In genomic region chr10:12842310-12842709, GRCh38 we compare ENCODE assay signal across 21 cellular contexts.
"Had no signal": no experiment of that assay in that cellular context is flagged by ENCODE, and none has a peak within 500 bp of the region (broad histone marks: within the 10 kb centered on the region; RNA-seq: fewer than 3 reads in every experiment).

No MANE protein-coding gene starts in this region.

- H3K9ac ChIP-seq: parathyroid adenoma had no signal

- H3K27ac ChIP-seq: heart right ventricle, hepatocyte, left ventricle myocardium inferior, parathyroid adenoma, skin epidermis, suprapubic skin, thoracic aorta, tibial artery, upper lobe of right lung had no signal

- H3K4me2 ChIP-seq: hepatocyte had no signal

- H3K27ac Mint-ChIP-seq: natural killer cell; progenitor cell of endocrine pancreas; stimulated activated effector memory CD8-positive, alpha-beta T cell treated with anti-CD3 and anti-CD28 coated beads, Interleukin-12 subunit alpha, Interleukin-12 subunit beta, amount 100 ng/mL, for 72 hours; stimulated activated naive CD8-positive, alpha-beta T cell treated with anti-CD3 and anti-CD28 coated beads, Interleukin-15, Interleukin-2, amounts not matched to agents 100 ng/mL and 50 ng/mL, for 24 hours had no signal

- DNase-seq: islet precursor cell; left ventricle myocardium inferior; natural killer cell; nucleus accumbens; stimulated activated CD4-positive, alpha-beta T cell treated with anti-CD3 and anti-CD28 coated beads, Interleukin-4, amount 100 ng/mL, for 24 hours; stimulated activated naive CD4-positive, alpha-beta T cell; tibial artery; trophoblast cell; upper lobe of right lung had no signal

- H3K36me3 Mint-ChIP-seq: natural killer cell had no signal

- H3K4me3 Mint-ChIP-seq: natural killer cell; stimulated activated effector memory CD8-positive, alpha-beta T cell treated with anti-CD3 and anti-CD28 coated beads, Interleukin-12 subunit alpha, Interleukin-12 subunit beta, amount 100 ng/mL, for 72 hours; stimulated activated naive CD8-positive, alpha-beta T cell treated with anti-CD3 and anti-CD28 coated beads, Interleukin-15, Interleukin-2, amounts not matched to agents 100 ng/mL and 50 ng/mL, for 24 hours had no signal

- H3K4me1 Mint-ChIP-seq: natural killer cell; stimulated activated effector memory CD8-positive, alpha-beta T cell treated with anti-CD3 and anti-CD28 coated beads, Interleukin-12 subunit alpha, Interleukin-12 subunit beta, amount 100 ng/mL, for 72 hours had no signal

- H3K27me3 ChIP-seq: hepatocyte, suprapubic skin, tibial artery, upper lobe of right lung had no signal

- H3K9me3 ChIP-seq: heart right ventricle, left ventricle myocardium inferior, suprapubic skin, thoracic aorta, tibial artery, upper lobe of right lung had no signal

- H3K9me3 Mint-ChIP-seq: natural killer cell; stimulated activated effector memory CD8-positive, alpha-beta T cell treated with anti-CD3 and anti-CD28 coated beads, Interleukin-12 subunit alpha, Interleukin-12 subunit beta, amount 100 ng/mL, for 72 hours; stimulated activated naive CD8-positive, alpha-beta T cell treated with anti-CD3 and anti-CD28 coated beads, Interleukin-15, Interleukin-2, amounts not matched to agents 100 ng/mL and 50 ng/mL, for 24 hours had no signal

- ATAC-seq: natural killer cell; sciatic nerve; stimulated activated effector memory CD8-positive, alpha-beta T cell treated with anti-CD3 and anti-CD28 coated beads, Interleukin-12 subunit alpha, Interleukin-12 subunit beta, amount 100 ng/mL, for 72 hours had no signal

- H3K36me3 ChIP-seq: heart right ventricle, left ventricle myocardium inferior, suprapubic skin, thoracic aorta, tibial artery, upper lobe of right lung had no signal

- H3K4me1 ChIP-seq: parathyroid adenoma had no signal

- FAIRE-seq: urothelium cell line had no signal

- H2AFZ ChIP-seq: hepatocyte, parathyroid adenoma had no signal

- H3K79me2 ChIP-seq: hepatocyte, parathyroid adenoma had no signal

- H3K4me3 ChIP-seq: heart right ventricle, hepatocyte, left ventricle myocardium inferior, lung, skin epidermis, suprapubic skin, thoracic aorta, tibial artery, upper lobe of right lung had no signal
